In the genomic region with DNA sequence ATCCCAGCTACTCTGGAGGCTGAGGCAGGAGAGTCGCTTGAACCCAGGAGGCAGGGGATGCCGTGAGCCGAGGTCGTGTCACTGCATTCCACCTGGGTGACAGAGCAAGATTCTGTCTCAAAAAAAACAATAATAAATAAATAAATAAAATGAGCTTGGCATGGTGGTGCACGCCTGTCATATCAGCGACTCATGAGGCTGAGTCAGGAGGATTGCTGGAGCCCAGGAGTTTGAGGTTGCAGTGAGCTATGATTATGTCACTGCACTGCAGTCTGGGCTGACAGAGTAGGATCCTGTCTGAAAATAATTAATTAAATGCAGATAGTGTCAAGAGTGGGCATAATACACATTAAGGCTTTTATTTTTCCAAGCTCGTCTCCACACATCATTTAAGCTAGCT, we compare ENCODE assay signal across 21 cellular contexts.
A peak's percentile ranks its signal among the peaks of the same experiment; 100 is the strongest.
DNase-seq lines count a peak whose midpoint lies in the region; ATAC-seq and TF ChIP-seq lines count a peak whose summit lies in the region.
"Had no signal": no experiment of that assay in that cellular context is flagged by ENCODE, and none has a peak within 500 bp of the region (broad histone marks: within the 10 kb centered on the region; RNA-seq: fewer than 3 reads in every experiment).

No MANE protein-coding gene starts in this region.

- POLR2A ChIA-PET in HEK293 (lab: Yijun Ruan, JAX) (no interaction called here), SK-N-SH (lab: Yijun Ruan, JAX) (no interaction called here)

- TF ChIP-seq EP300 in SK-N-SH (IDR thresholded peaks at IDR 0.05; ENCODE audit: borderline replicate concordance in 1 of 2, low read depth in 1 of 2, low read length in 1 of 2), result peak in 1 of 2 experiments; percentile 11; a peak in 1 of 4 replicates

- TF ChIP-seq CTCF in HEK293 (tag by site-specific recombination; IDR thresholded peaks at IDR 0.05), result no peak
- TF ChIP-seq CTCF in SK-N-SH (IDR thresholded peaks at IDR 0.05), result no peak
- TF ChIP-seq CTCF in fibroblast of mammary gland (conservative IDR thresholded peaks at IDR 0.05; ENCODE audit: control insufficient read depth, insufficient read depth, low read depth, low read length), result no peak
- no peak for TF ChIP-seq CTCF in lower lobe of right lung (IDR thresholded peaks at IDR 0.05)

- H3K36me3 ChIP-seq in HEK293 (ENCODE audit: control insufficient read depth in 2 of 2, insufficient read depth in 1 of 2, low read length in 2 of 2) (no peaks in the 10 kb centered on the region; a peak in 1 of 3 replicates), SK-N-SH (replicated peaks in 1 of 2; ENCODE audit: control insufficient read depth in 1 of 2, insufficient read depth in 2 of 2, low read length in 1 of 2) (no peaks in the 10 kb centered on the region), lower lobe of right lung (peaks cover 16% of the 10 kb centered on the region)

- peaks cover 5% of the 10 kb centered on the region for H3F3A ChIP-seq in SK-N-SH (replicated peaks; ENCODE audit: insufficient read depth)

- DNase-seq in SK-N-SH (no peak), fibroblast of mammary gland (ENCODE audit: low read depth) (peak; percentile 75), stromal cell of bone marrow (ENCODE audit: low read depth) (peak; percentile 6), lower lobe of right lung (no peak), NCI-H2196 treated with DMSO at 0.1 percent for 48 hours (lab: John Stamatoyannopoulos, UW; ENCODE audit: unreplicated experiment) (no peak)
- no peak for DNase-seq in activated T-helper 1 cell treated with anti-CD3 and anti-CD28 coated beads, Interleukin-12 subunit alpha, Interleukin-12 subunit beta, Interleukin-2, Interleukin-4 antibody, amounts not matched to agents 30 ng/mL and 10 ng/mL and 1 ng/mL, durations not matched to agents 14 hours and 24 hours and 36 hours (ENCODE audit: low spot score)
- DNase-seq: activated CD8-positive, alpha-beta T cell treated with anti-CD3 and anti-CD28 coated beads, Interleukin-2, amount 10 ng/mL, durations not matched to agents 7 days and 5 days; activated naive CD8-positive, alpha-beta T cell treated with anti-CD3 and anti-CD28 coated beads, Interleukin-2, amount 10 ng/mL, durations not matched to agents 7 days and 5 days; activated T-cell treated with anti-CD3 and anti-CD28 coated beads, Interleukin-2, amount 50 U/mL, for 72 hours; Calu3; GF-D8; naive B cell; NCI-H446 treated with DMSO at 0.1 percent for 48 hours; posterior cingulate gyrus; small intestine; stimulated activated CD4-positive, alpha-beta T cell treated with anti-CD3 and anti-CD28 coated beads, Interleukin-4, amount 100 ng/mL, for 4 hours; T-helper 2 cell had no signal

- H3K27me3 ChIP-seq in SK-N-SH (ENCODE audit: insufficient read depth) (no peaks in the 10 kb centered on the region), lower lobe of right lung (ENCODE audit: low read depth) (no peaks in the 10 kb centered on the region)
- H3K27me3 ChIP-seq: BLaER1, hepatocyte had no signal

- H3K4me3 ChIP-seq in HEK293 (ENCODE audit: low read depth, low read length), result no peak overlapping the region
- no peak overlapping the region for H3K4me3 ChIP-seq in SK-N-SH (ENCODE audit: low read depth in 2 of 2, low read length in 1 of 2)
- H3K4me3 ChIP-seq in fibroblast of mammary gland (ENCODE audit: control insufficient read depth, low read depth, low read length), result no peak overlapping the region
- no peak overlapping the region for H3K4me3 ChIP-seq in lower lobe of right lung
- H3K4me3 ChIP-seq: BLaER1, hepatocyte had no signal

- H4K20me1 ChIP-seq in SK-N-SH (ENCODE audit: insufficient read depth), result 0 out of 2 replicates have a peak, but pooled peaks cover 4% of the 10 kb centered on the region
- H4K20me1 ChIP-seq: BLaER1 had no signal

- no peaks in the 10 kb centered on the region for H3K4me1 ChIP-seq in HEK293 (ENCODE audit: control insufficient read depth, insufficient read depth, low read length)
- no peaks in the 10 kb centered on the region for H3K4me1 ChIP-seq in SK-N-SH (ENCODE audit: control insufficient read depth in 1 of 2, insufficient read depth in 2 of 2, low read depth in 1 of 2, low read length in 1 of 2)
- H3K4me1 ChIP-seq in lower lobe of right lung, result no peaks in the 10 kb centered on the region

- CTCF ChIA-PET in HEK293 (lab: Yijun Ruan, JAX) (no interaction called here), SK-N-SH (lab: Yijun Ruan, JAX) (no interaction called here)

- intact Hi-C loops in lower lobe of right lung (cut with DNase I), result no loop called here
- intact Hi-C loops in activated T-helper 1 cell treated with anti-CD3 and anti-CD28 coated beads, Interleukin-12 subunit alpha, Interleukin-12 subunit beta, Interleukin-2, Interleukin-4 antibody, amounts not matched to agents 30 ng/mL and 10 ng/mL and 1 ng/mL, durations not matched to agents 14 hours and 24 hours and 36 hours (cut with micrococcal nuclease), result no loop called here

- no peaks in the 10 kb centered on the region for H3K79me2 ChIP-seq in SK-N-SH (ENCODE audit: insufficient read depth)

- no peak overlapping the region for H3K27ac Mint-ChIP-seq in activated T-helper 1 cell treated with anti-CD3 and anti-CD28 coated beads, Interleukin-12 subunit alpha, Interleukin-12 subunit beta, Interleukin-2, Interleukin-4 antibody, amounts not matched to agents 30 ng/mL and 10 ng/mL and 1 ng/mL, durations not matched to agents 14 hours and 24 hours and 36 hours
- H3K27ac Mint-ChIP-seq: activated CD8-positive, alpha-beta T cell treated with anti-CD3 and anti-CD28 coated beads, Interleukin-2, amount 10 ng/mL, durations not matched to agents 7 days and 5 days; activated naive CD8-positive, alpha-beta T cell treated with anti-CD3 and anti-CD28 coated beads, Interleukin-2, amount 10 ng/mL, durations not matched to agents 7 days and 5 days; activated T-cell treated with anti-CD3 and anti-CD28 coated beads, Interleukin-2, amount 50 U/mL, for 72 hours; WTC11 had no signal

- TF ChIP-seq RAD21 in SK-N-SH (IDR thresholded peaks at IDR 0.05; ENCODE audit: low read length), result no peak

- no peak overlapping the region for H2AFZ ChIP-seq in SK-N-SH (ENCODE audit: low read depth)
- H2AFZ ChIP-seq: hepatocyte had no signal

- peaks cover 38% of the 10 kb centered on the region for H3K36me3 Mint-ChIP-seq in activated T-helper 1 cell treated with anti-CD3 and anti-CD28 coated beads, Interleukin-12 subunit alpha, Interleukin-12 subunit beta, Interleukin-2, Interleukin-4 antibody, amounts not matched to agents 30 ng/mL and 10 ng/mL and 1 ng/mL, durations not matched to agents 14 hours and 24 hours and 36 hours (ENCODE audit: low read depth)

- no peak overlapping the region for H3K27ac ChIP-seq in HEK293 (ENCODE audit: extremely low read depth, low read depth, low read length)
- peak overlapping the region in 1 of 2 experiments; percentile 30; a peak in 1 of 4 replicates for H3K27ac ChIP-seq in SK-N-SH (ENCODE audit: low read depth in 2 of 2, low read length in 1 of 2)
- no peak overlapping the region for H3K27ac ChIP-seq in lower lobe of right lung
- H3K27ac ChIP-seq: hepatocyte had no signal

- no peaks in the 10 kb centered on the region for H3K4me1 Mint-ChIP-seq in activated T-helper 1 cell treated with anti-CD3 and anti-CD28 coated beads, Interleukin-12 subunit alpha, Interleukin-12 subunit beta, Interleukin-2, Interleukin-4 antibody, amounts not matched to agents 30 ng/mL and 10 ng/mL and 1 ng/mL, durations not matched to agents 14 hours and 24 hours and 36 hours (ENCODE audit: low read depth)
- H3K4me1 Mint-ChIP-seq: activated naive CD8-positive, alpha-beta T cell treated with anti-CD3 and anti-CD28 coated beads, Interleukin-2, amount 10 ng/mL, durations not matched to agents 7 days and 5 days had no signal

- no peaks in the 10 kb centered on the region for H3K9me2 ChIP-seq in SK-N-SH

- H3K4me3 Mint-ChIP-seq in activated T-helper 1 cell treated with anti-CD3 and anti-CD28 coated beads, Interleukin-12 subunit alpha, Interleukin-12 subunit beta, Interleukin-2, Interleukin-4 antibody, amounts not matched to agents 30 ng/mL and 10 ng/mL and 1 ng/mL, durations not matched to agents 14 hours and 24 hours and 36 hours, result no peak overlapping the region
- H3K4me3 Mint-ChIP-seq: activated CD8-positive, alpha-beta T cell treated with anti-CD3 and anti-CD28 coated beads, Interleukin-2, amount 10 ng/mL, durations not matched to agents 7 days and 5 days; activated naive CD8-positive, alpha-beta T cell treated with anti-CD3 and anti-CD28 coated beads, Interleukin-2, amount 10 ng/mL, durations not matched to agents 7 days and 5 days; activated T-cell treated with anti-CD3 and anti-CD28 coated beads, Interleukin-2, amount 50 U/mL, for 72 hours; naive B cell; WTC11 had no signal

- H3K4me2 ChIP-seq in SK-N-SH, result no peak overlapping the region
- H3K4me2 ChIP-seq: BLaER1, hepatocyte had no signal

- ATAC-seq in lower lobe of right lung, result no peak
- ATAC-seq: activated CD8-positive, alpha-beta T cell treated with anti-CD3 and anti-CD28 coated beads, Interleukin-2, amount 10 ng/mL, durations not matched to agents 7 days and 5 days; activated T-cell treated with anti-CD3 and anti-CD28 coated beads, Interleukin-2, amount 50 U/mL, for 72 hours; WTC11 had no signal

- H3K9me3 ChIP-seq in HEK293 (ENCODE audit: control insufficient read depth, insufficient read depth, low read depth, low read length) (no peaks in the 10 kb centered on the region), SK-N-SH (no peaks in the 10 kb centered on the region), lower lobe of right lung (no peaks in the 10 kb centered on the region)

- no peaks in the 10 kb centered on the region for H3K27me3 Mint-ChIP-seq in activated T-helper 1 cell treated with anti-CD3 and anti-CD28 coated beads, Interleukin-12 subunit alpha, Interleukin-12 subunit beta, Interleukin-2, Interleukin-4 antibody, amounts not matched to agents 30 ng/mL and 10 ng/mL and 1 ng/mL, durations not matched to agents 14 hours and 24 hours and 36 hours (ENCODE audit: insufficient read depth)
- H3K27me3 Mint-ChIP-seq: activated naive CD8-positive, alpha-beta T cell treated with anti-CD3 and anti-CD28 coated beads, Interleukin-2, amount 10 ng/mL, durations not matched to agents 7 days and 5 days; naive B cell had no signal

- H3K9ac ChIP-seq in SK-N-SH, result no peak overlapping the region
- H3K9ac ChIP-seq: BLaER1 had no signal

- peaks cover 12% of the 10 kb centered on the region for H3K9me3 Mint-ChIP-seq in activated T-helper 1 cell treated with anti-CD3 and anti-CD28 coated beads, Interleukin-12 subunit alpha, Interleukin-12 subunit beta, Interleukin-2, Interleukin-4 antibody, amounts not matched to agents 30 ng/mL and 10 ng/mL and 1 ng/mL, durations not matched to agents 14 hours and 24 hours and 36 hours

- 47% methylated on average over 7 of the region's 7 CpGs for WGBS in SK-N-SH (ENCODE audit: low lambda C conversion rate)

TF ChIP-seq in SK-N-SH, 30 proteins besides CTCF, POLR2A, EP300 and RAD21 (continues in another document):
- TF ChIP-seq NFIC (IDR thresholded peaks at IDR 0.05; ENCODE audit: borderline replicate concordance) (no peak), GATA2 (CRISPR knock-in tag; IDR thresholded peaks at IDR 0.05) (no peak), MEF2A (IDR thresholded peaks at IDR 0.05; ENCODE audit: borderline replicate concordance, low read depth) (no peak), SIN3A (IDR thresholded peaks at IDR 0.05; ENCODE audit: borderline replicate concordance, low read depth, low read length) (no peak), JUND (IDR thresholded peaks at IDR 0.05) (peak; percentile 23; the same call in 1 of the 2 replicates), MXI1 (IDR thresholded peaks at IDR 0.05; ENCODE audit: low read depth, low read length) (no peak)

Comparison
In these comparisons a context has a peak if more than half of its experiments do, and no peak if none do; other contexts are left out.
1. DNase-seq: peak in fibroblast of mammary gland (single experiment) and stromal cell of bone marrow (single experiment); none in SK-N-SH (single experiment), lower lobe of right lung (single experiment), NCI-H2196 treated with DMSO at 0.1 percent for 48 hours (single experiment) and activated T-helper 1 cell treated with anti-CD3 and anti-CD28 coated beads, Interleukin-12 subunit alpha, Interleukin-12 subunit beta, Interleukin-2, Interleukin-4 antibody, amounts not matched to agents 30 ng/mL and 10 ng/mL and 1 ng/mL, durations not matched to agents 14 hours and 24 hours and 36 hours (single experiment).